ENCODE assay signal across 1 cellular context in genomic region chr16:29009050-29009837, GRCh38.
TF ChIP-seq lines count a peak whose summit lies in the region.

No MANE protein-coding gene starts in this region.

TF ChIP-seq in K562, 482 proteins besides CTCF, POLR2A, EP300 and RAD21 (continued from another document and continues in another):
- 0 out of 2 replicates have a peak, but pooled peaks have one; percentile 49 for TF ChIP-seq ZNF609 (CRISPR knock-in tag; IDR thresholded peaks at IDR 0.05; ENCODE audit: borderline replicate concordance)
- TF ChIP-seq ZNF644 (tag; IDR thresholded peaks at IDR 0.05; ENCODE audit: low read depth), result peak; percentile 74; the same call in 1 of the 2 replicates
- no peak; the same call in 1 of the 2 replicates for TF ChIP-seq CBX5 (IDR thresholded peaks at IDR 0.05; ENCODE audit: borderline replicate concordance, low read depth)
- TF ChIP-seq HMBOX1 (IDR thresholded peaks at IDR 0.05), result no peak
- TF ChIP-seq DIDO1 (tag; IDR thresholded peaks at IDR 0.05; ENCODE audit: low read depth), result no peak
- peak; percentile 50; the same call in 1 of the 2 replicates for TF ChIP-seq ZSCAN32 (CRISPR knock-in tag; IDR thresholded peaks at IDR 0.05)
- no peak for TF ChIP-seq SAFB (IDR thresholded peaks at IDR 0.05; ENCODE audit: borderline replicate concordance, low read depth, low read length)
- peak; percentile 75 for TF ChIP-seq BACH1 (tag; IDR thresholded peaks at IDR 0.05)
- no peak; the same call in 1 of the 2 replicates for TF ChIP-seq DEAF1 (CRISPR knock-in tag; IDR thresholded peaks at IDR 0.05)
- no peak for TF ChIP-seq SAP30 (IDR thresholded peaks at IDR 0.05; ENCODE audit: borderline replicate concordance, insufficient read depth, low read depth, low read length, poor library complexity, severe bottlenecking)
- no peak for TF ChIP-seq ILF3 (IDR thresholded peaks at IDR 0.05; ENCODE audit: borderline replicate concordance)
- no peak for TF ChIP-seq KAT7 (CRISPR knock-in tag; IDR thresholded peaks at IDR 0.05; ENCODE audit: borderline replicate concordance)
- TF ChIP-seq TAF7 (tag; IDR thresholded peaks at IDR 0.05), result no peak
- TF ChIP-seq ZBTB40 (IDR thresholded peaks at IDR 0.05), result peak; percentile 71
- TF ChIP-seq ZBTB40 (CRISPR knock-in tag; IDR thresholded peaks at IDR 0.05), result no peak
- TF ChIP-seq GTF2A2 (tag; IDR thresholded peaks at IDR 0.05), result 0 out of 2 replicates have a peak, but pooled peaks have one; percentile 24
- TF ChIP-seq ZNF253 (CRISPR knock-in tag; conservative IDR thresholded peaks at IDR 0.05), result no peak
- TF ChIP-seq ZNF354B (CRISPR knock-in tag; IDR thresholded peaks at IDR 0.05), result no peak; the same call in 1 of the 2 replicates
- peak; percentile 82 for TF ChIP-seq NCOA1 (IDR thresholded peaks at IDR 0.05; ENCODE audit: low read depth)
- no peak for TF ChIP-seq ZNF507 (tag; conservative IDR thresholded peaks at IDR 0.05)
- no peak for TF ChIP-seq SRF (CRISPR knock-in tag; IDR thresholded peaks at IDR 0.05)
- 0 out of 2 replicates have a peak, but pooled peaks have one; percentile 48 for TF ChIP-seq ZNF561 (CRISPR knock-in tag; conservative IDR thresholded peaks at IDR 0.05)
- TF ChIP-seq OTX1 (CRISPR knock-in tag; IDR thresholded peaks at IDR 0.05), result peak; percentile 64; the same call in 1 of the 2 replicates
- TF ChIP-seq ZNF121 (CRISPR knock-in tag; conservative IDR thresholded peaks at IDR 0.05), result no peak
- TF ChIP-seq NFXL1 (CRISPR knock-in tag; IDR thresholded peaks at IDR 0.05), result peak; percentile 74; the same call in 1 of the 2 replicates
- peak; percentile 26; the same call in 1 of the 2 replicates for TF ChIP-seq PHF8 (IDR thresholded peaks at IDR 0.05; ENCODE audit: borderline replicate concordance, low read length)
- no peak for TF ChIP-seq RUNX1 (IDR thresholded peaks at IDR 0.05; ENCODE audit: low read depth)
- no peak for TF ChIP-seq TRIM28 (IDR thresholded peaks at IDR 0.05)
- TF ChIP-seq FOXK1 (CRISPR knock-in tag; IDR thresholded peaks at IDR 0.05; ENCODE audit: borderline replicate concordance), result no peak
- no peak for TF ChIP-seq GTF2E2 (tag; IDR thresholded peaks at IDR 0.05)
- no peak for TF ChIP-seq PRMT5 (CRISPR knock-in tag; IDR thresholded peaks at IDR 0.05)
- TF ChIP-seq, protein P1, sequence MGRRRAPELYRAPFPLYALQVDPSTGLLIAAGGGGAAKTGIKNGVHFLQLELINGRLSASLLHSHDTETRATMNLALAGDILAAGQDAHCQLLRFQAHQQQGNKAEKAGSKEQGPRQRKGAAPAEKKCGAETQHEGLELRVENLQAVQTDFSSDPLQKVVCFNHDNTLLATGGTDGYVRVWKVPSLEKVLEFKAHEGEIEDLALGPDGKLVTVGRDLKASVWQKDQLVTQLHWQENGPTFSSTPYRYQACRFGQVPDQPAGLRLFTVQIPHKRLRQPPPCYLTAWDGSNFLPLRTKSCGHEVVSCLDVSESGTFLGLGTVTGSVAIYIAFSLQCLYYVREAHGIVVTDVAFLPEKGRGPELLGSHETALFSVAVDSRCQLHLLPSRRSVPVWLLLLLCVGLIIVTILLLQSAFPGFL (CRISPR knock-in tag; IDR thresholded peaks at IDR 0.05), result no peak
- no peak for TF ChIP-seq ZNF232 (CRISPR knock-in tag; IDR thresholded peaks at IDR 0.05)
- peak; percentile 71 for TF ChIP-seq ZNF76 (CRISPR knock-in tag; IDR thresholded peaks at IDR 0.05; ENCODE audit: borderline replicate concordance)
- TF ChIP-seq, protein P2, sequence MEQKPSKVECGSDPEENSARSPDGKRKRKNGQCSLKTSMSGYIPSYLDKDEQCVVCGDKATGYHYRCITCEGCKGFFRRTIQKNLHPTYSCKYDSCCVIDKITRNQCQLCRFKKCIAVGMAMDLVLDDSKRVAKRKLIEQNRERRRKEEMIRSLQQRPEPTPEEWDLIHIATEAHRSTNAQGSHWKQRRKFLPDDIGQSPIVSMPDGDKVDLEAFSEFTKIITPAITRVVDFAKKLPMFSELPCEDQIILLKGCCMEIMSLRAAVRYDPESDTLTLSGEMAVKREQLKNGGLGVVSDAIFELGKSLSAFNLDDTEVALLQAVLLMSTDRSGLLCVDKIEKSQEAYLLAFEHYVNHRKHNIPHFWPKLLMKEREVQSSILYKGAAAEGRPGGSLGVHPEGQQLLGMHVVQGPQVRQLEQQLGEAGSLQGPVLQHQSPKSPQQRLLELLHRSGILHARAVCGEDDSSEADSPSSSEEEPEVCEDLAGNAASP (IDR thresholded peaks at IDR 0.05), result no peak
- TF ChIP-seq, protein P3, sequence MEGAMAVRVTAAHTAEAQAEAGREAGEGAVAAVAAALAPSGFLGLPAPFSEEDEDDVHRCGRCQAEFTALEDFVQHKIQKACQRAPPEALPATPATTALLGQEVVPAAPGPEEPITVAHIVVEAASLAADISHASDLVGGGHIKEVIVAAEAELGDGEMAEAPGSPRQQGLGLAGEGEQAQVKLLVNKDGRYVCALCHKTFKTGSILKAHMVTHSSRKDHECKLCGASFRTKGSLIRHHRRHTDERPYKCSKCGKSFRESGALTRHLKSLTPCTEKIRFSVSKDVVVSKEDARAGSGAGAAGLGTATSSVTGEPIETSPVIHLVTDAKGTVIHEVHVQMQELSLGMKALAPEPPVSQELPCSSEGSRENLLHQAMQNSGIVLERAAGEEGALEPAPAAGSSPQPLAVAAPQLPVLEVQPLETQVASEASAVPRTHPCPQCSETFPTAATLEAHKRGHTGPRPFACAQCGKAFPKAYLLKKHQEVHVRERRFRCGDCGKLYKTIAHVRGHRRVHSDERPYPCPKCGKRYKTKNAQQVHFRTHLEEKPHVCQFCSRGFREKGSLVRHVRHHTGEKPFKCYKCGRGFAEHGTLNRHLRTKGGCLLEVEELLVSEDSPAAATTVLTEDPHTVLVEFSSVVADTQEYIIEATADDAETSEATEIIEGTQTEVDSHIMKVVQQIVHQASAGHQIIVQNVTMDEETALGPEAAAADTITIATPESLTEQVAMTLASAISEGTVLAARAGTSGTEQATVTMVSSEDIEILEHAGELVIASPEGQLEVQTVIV (CRISPR knock-in tag; IDR thresholded peaks at IDR 0.05; ENCODE audit: borderline replicate concordance), result no peak
- TF ChIP-seq ETS2 (tag; IDR thresholded peaks at IDR 0.05; ENCODE audit: borderline replicate concordance, poor library complexity, severe bottlenecking), result no peak
- TF ChIP-seq ZNF695 (CRISPR knock-in tag; IDR thresholded peaks at IDR 0.05), result no peak; the same call in 1 of the 2 replicates
- no peak for TF ChIP-seq TAF15 (IDR thresholded peaks at IDR 0.05; ENCODE audit: low read depth, low read length)
- TF ChIP-seq TCFL5 (CRISPR knock-in tag; conservative IDR thresholded peaks at IDR 0.05), result 0 out of 2 replicates have a peak, but pooled peaks have one; percentile 38
